Comparison of ENCODE assay signal across 12 cellular contexts in the genomic region with DNA sequence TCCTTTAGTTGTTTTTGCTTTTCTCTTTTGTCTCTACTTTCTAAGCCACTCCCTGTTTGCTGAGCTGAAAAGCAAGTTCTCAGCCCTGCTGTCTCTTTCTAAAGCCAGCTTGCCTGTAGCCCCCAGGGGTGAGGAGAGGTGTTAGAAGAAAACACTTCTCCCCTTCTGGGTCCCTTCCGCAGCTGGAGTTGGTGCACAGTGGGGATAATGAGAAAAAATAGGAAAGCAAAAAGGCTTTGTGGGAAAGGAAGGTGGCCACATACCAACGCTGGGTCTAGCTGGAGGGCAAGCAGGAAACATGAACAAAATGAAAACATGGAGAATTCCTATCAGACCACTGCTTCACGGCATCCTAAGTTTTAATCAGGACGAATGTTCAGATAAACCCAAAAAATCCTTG. TPM values are rescaled to one million over a fixed set of nuclear protein-coding genes. Genes with fewer than 3 reads are reported as not detected.
A peak's percentile ranks its signal among the peaks of the same experiment; 100 is the strongest.
DNase-seq lines count a peak whose midpoint lies in the region; ATAC-seq and TF ChIP-seq lines count a peak whose summit lies in the region.
"Had no signal": no experiment of that assay in that cellular context is flagged by ENCODE, and none has a peak within 500 bp of the region (broad histone marks: within the 10 kb centered on the region; RNA-seq: fewer than 3 reads in every experiment).

No MANE protein-coding gene starts in this region.

- no peak overlapping the region for H2BK15ac ChIP-seq in H9 (ENCODE audit: low read depth, low read length)

- no CpG with 5 or more reads among the region's 4 CpGs for WGBS in H9 (ENCODE audit: extremely low coverage, insufficient read length, low lambda C conversion rate)

- no peak overlapping the region for H3K18ac ChIP-seq in H9 (ENCODE audit: insufficient read length, low read depth, low read length)

- H3K36me3 Mint-ChIP-seq in CD4-positive, alpha-beta memory T cell, result peaks cover 0 to 6% of the 10 kb centered on the region in 2 donors
- H3K36me3 Mint-ChIP-seq in H9 (ENCODE audit: insufficient read depth in 1 of 3, low read depth in 3 of 3), result no peaks in the 10 kb centered on the region; a peak in 1 of 7 replicates
- peaks cover 2% of the 10 kb centered on the region for H3K36me3 Mint-ChIP-seq in activated naive CD8-positive, alpha-beta T cell treated with anti-CD3 and anti-CD28 coated beads, Interleukin-2, amount 10 ng/mL, durations not matched to agents 7 days and 5 days
- H3K36me3 Mint-ChIP-seq in natural killer cell treated with Interleukin-12 subunit alpha and Interleukin-12 subunit beta and Interleukin-15 and Interleukin-18, amount 100 ng/mL, for 72 hours, result no peaks in the 10 kb centered on the region

- H3K27ac Mint-ChIP-seq in CD4-positive, alpha-beta memory T cell, result peak overlapping the region; percentile 86 to 98 (median 96)
- 0 out of 7 replicates have a peak overlapping the region, but pooled peaks of 1 of the 3 experiments have one; percentile 22 for H3K27ac Mint-ChIP-seq in H9
- peak overlapping the region; percentile 94 for H3K27ac Mint-ChIP-seq in activated naive CD8-positive, alpha-beta T cell treated with anti-CD3 and anti-CD28 coated beads, Interleukin-2, amount 10 ng/mL, durations not matched to agents 7 days and 5 days
- peak overlapping the region; percentile 72 to 77 for H3K27ac Mint-ChIP-seq in natural killer cell treated with Interleukin-12 subunit alpha and Interleukin-12 subunit beta and Interleukin-15 and Interleukin-18, amount 100 ng/mL, for 72 hours

- no peak overlapping the region for H3T11ph ChIP-seq in H9 (ENCODE audit: low read length)

- H3K14ac ChIP-seq in H9 (ENCODE audit: insufficient read depth, low read length), result no peak overlapping the region

- H3K9me3 Mint-ChIP-seq in CD4-positive, alpha-beta memory T cell, result no peaks in the 10 kb centered on the region
- H3K9me3 Mint-ChIP-seq in H9, result no peaks in the 10 kb centered on the region; a peak in 1 of 5 replicates
- no peaks in the 10 kb centered on the region for H3K9me3 Mint-ChIP-seq in activated naive CD8-positive, alpha-beta T cell treated with anti-CD3 and anti-CD28 coated beads, Interleukin-2, amount 10 ng/mL, durations not matched to agents 7 days and 5 days
- no peaks in the 10 kb centered on the region for H3K9me3 Mint-ChIP-seq in natural killer cell treated with Interleukin-12 subunit alpha and Interleukin-12 subunit beta and Interleukin-15 and Interleukin-18, amount 100 ng/mL, for 72 hours

- POLR2A ChIA-PET in CD4-positive, alpha-beta memory T cell (lab: Charles Lee; ENCODE audit: partially characterized antibody), result interaction anchor here (0.6 to 15.6 kb wide), 10 partner anchors 10 to 97 kb away, joined by 3 to 521 read pairs (median 5); partner anchors contain the start of genes CHCHD5, POLR1B and SLC20A1
- POLR2A ChIA-PET in activated naive CD8-positive, alpha-beta T cell treated with anti-CD3 and anti-CD28 coated beads, Interleukin-2, amount 10 ng/mL, durations not matched to agents 7 days and 5 days (lab: Charles Lee), result interaction anchor here (0.6 to 14.3 kb wide), 8 partner anchors 16 to 350 kb away, joined by 3 to 293 read pairs (median 5); partner anchors contain the start of gene SLC20A1

- H3K4me2 ChIP-seq in H9 (ENCODE audit: insufficient read depth, insufficient read length, low read length), result no peak overlapping the region

- H2BK120ac ChIP-seq in H9 (ENCODE audit: low read depth, low read length, poor library complexity, severe bottlenecking), result no peak overlapping the region

- H3K4me1 Mint-ChIP-seq in CD4-positive, alpha-beta memory T cell, result peaks cover 51 to 95% (median 76%) of the 10 kb centered on the region in 4 donors
- H3K4me1 Mint-ChIP-seq in H9, result peaks cover 24 to 28% of the 10 kb centered on the region in 2 experiments
- H3K4me1 Mint-ChIP-seq in activated naive CD8-positive, alpha-beta T cell treated with anti-CD3 and anti-CD28 coated beads, Interleukin-2, amount 10 ng/mL, durations not matched to agents 7 days and 5 days, result peaks cover 68% of the 10 kb centered on the region
- H3K4me1 Mint-ChIP-seq in natural killer cell treated with Interleukin-12 subunit alpha and Interleukin-12 subunit beta and Interleukin-15 and Interleukin-18, amount 100 ng/mL, for 72 hours (ENCODE audit: low read depth in 2 of 2), result peaks cover 73 to 80% of the 10 kb centered on the region in 2 donors

- H2BK5ac ChIP-seq in H9 (ENCODE audit: insufficient read length, low read length), result no peak overlapping the region

- no peak overlapping the region for H4K5ac ChIP-seq in H9 (ENCODE audit: insufficient read length, low read depth, low read length)

- peak overlapping the region; percentile 15 to 36 for H3K4me3 ChIP-seq in CD4-positive, alpha-beta memory T cell (ENCODE audit: low read length in 2 of 2)
- H3K4me3 ChIP-seq: HAP-1 had no signal

- no peak overlapping the region for H3K4ac ChIP-seq in H9 (ENCODE audit: low read depth, low read length)

- H3K79me1 ChIP-seq in H9 (ENCODE audit: insufficient read depth, low read depth, low read length, poor library complexity, severe bottlenecking), result no peaks in the 10 kb centered on the region

- peaks cover 0 to 3% of the 10 kb centered on the region in 2 donors for H3K27me3 Mint-ChIP-seq in CD4-positive, alpha-beta memory T cell
- peaks cover 1% of the 10 kb centered on the region; the same call in 1 of the 2 replicates for H3K27me3 Mint-ChIP-seq in H9 (ENCODE audit: low read depth)
- peaks cover 3% of the 10 kb centered on the region for H3K27me3 Mint-ChIP-seq in activated naive CD8-positive, alpha-beta T cell treated with anti-CD3 and anti-CD28 coated beads, Interleukin-2, amount 10 ng/mL, durations not matched to agents 7 days and 5 days
- H3K27me3 Mint-ChIP-seq in natural killer cell treated with Interleukin-12 subunit alpha and Interleukin-12 subunit beta and Interleukin-15 and Interleukin-18, amount 100 ng/mL, for 72 hours, result no peaks in the 10 kb centered on the region

- H4K20me1 ChIP-seq in H9 (ENCODE audit: control insufficient read depth, insufficient read depth, insufficient read length), result no peaks in the 10 kb centered on the region

- no peak for ATAC-seq in activated naive CD8-positive, alpha-beta T cell treated with anti-CD3 and anti-CD28 coated beads, Interleukin-2, amount 10 ng/mL, durations not matched to agents 7 days and 5 days (ENCODE audit: low read depth)
- ATAC-seq in natural killer cell treated with Interleukin-12 subunit alpha and Interleukin-12 subunit beta and Interleukin-15 and Interleukin-18, amount 100 ng/mL, for 72 hours, result no peak
- ATAC-seq in GM21786 (IDR thresholded peaks at IDR 0.05; ENCODE audit: unreplicated experiment) (no peak), HG03342 (IDR thresholded peaks at IDR 0.05; ENCODE audit: unreplicated experiment) (no peak)

- no peak overlapping the region for H4K91ac ChIP-seq in H9 (ENCODE audit: insufficient read length, low read depth, low read length)

- no peaks in the 10 kb centered on the region for H3K23me2 ChIP-seq in H9 (ENCODE audit: insufficient read length, low read depth, low read length, poor library complexity, severe bottlenecking)

- no peak overlapping the region for H3K56ac ChIP-seq in H9 (ENCODE audit: insufficient read length, low read depth, low read length)

- peak overlapping the region; percentile 35 for H2AFZ ChIP-seq in H9 (ENCODE audit: low read length)

- H4K8ac ChIP-seq in H9 (replicated peaks; ENCODE audit: insufficient read length, low read depth, low read length), result no peak overlapping the region

- no peak overlapping the region for H2BK20ac ChIP-seq in H9 (ENCODE audit: low read depth, low read length, poor library complexity, severe bottlenecking)

- H3K27me3 ChIP-seq in CD4-positive, alpha-beta memory T cell (ENCODE audit: insufficient read depth, low read length), result no peaks in the 10 kb centered on the region
- no peaks in the 10 kb centered on the region for H3K27me3 ChIP-seq in H9 (ENCODE audit: insufficient read depth, low read length)
- H3K27me3 ChIP-seq: neutrophil had no signal

- no peak for TF ChIP-seq CTCF in H9 (conservative IDR thresholded peaks at IDR 0.05)

- DNase-seq in CD4-positive, alpha-beta memory T cell, result no peak
- no peak for DNase-seq in H9
- no peak for DNase-seq in activated naive CD8-positive, alpha-beta T cell treated with anti-CD3 and anti-CD28 coated beads, Interleukin-2, amount 10 ng/mL, durations not matched to agents 7 days and 5 days
- no peak for DNase-seq in natural killer cell treated with Interleukin-12 subunit alpha and Interleukin-12 subunit beta and Interleukin-15 and Interleukin-18, amount 100 ng/mL, for 72 hours (ENCODE audit: low spot score)
- no peak for DNase-seq in stimulated activated CD4-positive, alpha-beta T cell treated with anti-CD3 and anti-CD28 coated beads, Interleukin-4, amount 100 ng/mL, for 24 hours
- DNase-seq: COR-L47, NCI-H2227 treated with DMSO at 0.1 percent for 48 hours, SHP77 had no signal

- no peaks in the 10 kb centered on the region for H3K79me2 ChIP-seq in H9 (ENCODE audit: insufficient read depth, low read length)

- no peak overlapping the region for H2BK12ac ChIP-seq in H9 (ENCODE audit: insufficient read length, low read depth, low read length)

- intact Hi-C loops in CD4-positive, alpha-beta memory T cell (cut with micrococcal nuclease), result no loop called here

- H3K9me3 ChIP-seq in CD4-positive, alpha-beta memory T cell (ENCODE audit: control insufficient read depth in 1 of 2, low read length in 2 of 2), result no peaks in the 10 kb centered on the region
- H3K9me3 ChIP-seq in H9 (ENCODE audit: control insufficient read depth, low read depth, low read length), result no peaks in the 10 kb centered on the region
- H3K9me3 ChIP-seq: HAP-1, neutrophil had no signal

- H3K36me3 ChIP-seq in CD4-positive, alpha-beta memory T cell (ENCODE audit: insufficient read depth, low read length), result no peaks in the 10 kb centered on the region
- H3K36me3 ChIP-seq: HAP-1, neutrophil had no signal

- no peak overlapping the region for H2AK5ac ChIP-seq in H9 (ENCODE audit: insufficient read length, low read length)

- peak overlapping the region; percentile 82 to 97 (median 85) for H3K4me3 Mint-ChIP-seq in CD4-positive, alpha-beta memory T cell
- H3K4me3 Mint-ChIP-seq in H9, result no peak overlapping the region; a peak in 1 of 5 replicates
- H3K4me3 Mint-ChIP-seq in activated naive CD8-positive, alpha-beta T cell treated with anti-CD3 and anti-CD28 coated beads, Interleukin-2, amount 10 ng/mL, durations not matched to agents 7 days and 5 days, result peak overlapping the region; percentile 90
- peak overlapping the region; percentile 91 for H3K4me3 Mint-ChIP-seq in natural killer cell treated with Interleukin-12 subunit alpha and Interleukin-12 subunit beta and Interleukin-15 and Interleukin-18, amount 100 ng/mL, for 72 hours

- CTCF ChIA-PET in CD4-positive, alpha-beta memory T cell (lab: Charles Lee; ENCODE audit: partially characterized antibody), result interaction anchor here (1.1 to 14.0 kb wide), 10 partner anchors 10 to 97 kb away, joined by 3 to 319 read pairs (median 4); partner anchors contain the start of gene SLC20A1

- peak overlapping the region; percentile 45 for H3K27ac ChIP-seq in CD4-positive, alpha-beta memory T cell (ENCODE audit: low read depth, low read length)
- H3K27ac ChIP-seq in H9 (ENCODE audit: insufficient read length, low read depth, low read length), result no peak overlapping the region

- peaks cover 93% of the 10 kb centered on the region for H3K4me1 ChIP-seq in CD4-positive, alpha-beta memory T cell (ENCODE audit: insufficient read depth, low read length)
- peaks cover 6% of the 10 kb centered on the region for H3K4me1 ChIP-seq in H9 (ENCODE audit: insufficient read depth, low read length)
- H3K4me1 ChIP-seq: HAP-1 had no signal

- H3K9ac ChIP-seq in H9 (ENCODE audit: extremely low read depth, insufficient read length, low read length), result no peak overlapping the region

- H3K23ac ChIP-seq in H9 (ENCODE audit: insufficient read length, low read depth, low read length), result no peak overlapping the region

RNA-seq across cellular contexts. Expression of gene SLC20A1, which starts 15.5 kb away (rescaled TPM):
- total RNA-seq in CD4-positive, alpha-beta memory T cell, result 10 to 100 TPM; 93.5 to 94.0 TPM
- polyA plus RNA-seq in CD4-positive, alpha-beta memory T cell, result 10 to 100 TPM; 25.5 to 36.7 TPM
- 120 and 123 TPM in 2 replicates for total RNA-seq in H9 (2021)
- total RNA-seq in activated naive CD8-positive, alpha-beta T cell treated with anti-CD3 and anti-CD28 coated beads, Interleukin-2, amount 10 ng/mL, durations not matched to agents 7 days and 5 days, result 100 to 1,000 TPM; 105 to 113 TPM
- total RNA-seq in natural killer cell treated with Interleukin-12 subunit alpha and Interleukin-12 subunit beta and Interleukin-15 and Interleukin-18, amount 100 ng/mL, for 72 hours, result 100 to 1,000 TPM; 125 to 168 TPM

RNA-seq across cellular contexts. Expression of gene CHCHD5, which starts 45.9 kb away (rescaled TPM):
- total RNA-seq in CD4-positive, alpha-beta memory T cell, result 10 to 100 TPM; 23.3 to 24.9 TPM
- 10 to 100 TPM; 40.2 to 71.1 TPM for polyA plus RNA-seq in CD4-positive, alpha-beta memory T cell
- 30.6 and 32.3 TPM in 2 replicates for total RNA-seq in H9 (2021)
- 10 to 100 TPM; 32.1 to 35.2 TPM for total RNA-seq in activated naive CD8-positive, alpha-beta T cell treated with anti-CD3 and anti-CD28 coated beads, Interleukin-2, amount 10 ng/mL, durations not matched to agents 7 days and 5 days
- 10 to 100 TPM; 22.0 to 25.7 TPM for total RNA-seq in natural killer cell treated with Interleukin-12 subunit alpha and Interleukin-12 subunit beta and Interleukin-15 and Interleukin-18, amount 100 ng/mL, for 72 hours

Comparison
In these comparisons a context has a peak if more than half of its experiments do, and no peak if none do; other contexts are left out.
1. H3K4me3 Mint-ChIP-seq: peak in CD4-positive, alpha-beta memory T cell (8 of 8), activated naive CD8-positive, alpha-beta T cell treated with anti-CD3 and anti-CD28 coated beads, Interleukin-2, amount 10 ng/mL, durations not matched to agents 7 days and 5 days (single experiment) and natural killer cell treated with Interleukin-12 subunit alpha and Interleukin-12 subunit beta and Interleukin-15 and Interleukin-18, amount 100 ng/mL, for 72 hours (single experiment); none in H9 (0 of 2).